Comparison of ENCODE assay signal across 9 cellular contexts in the genomic region with DNA sequence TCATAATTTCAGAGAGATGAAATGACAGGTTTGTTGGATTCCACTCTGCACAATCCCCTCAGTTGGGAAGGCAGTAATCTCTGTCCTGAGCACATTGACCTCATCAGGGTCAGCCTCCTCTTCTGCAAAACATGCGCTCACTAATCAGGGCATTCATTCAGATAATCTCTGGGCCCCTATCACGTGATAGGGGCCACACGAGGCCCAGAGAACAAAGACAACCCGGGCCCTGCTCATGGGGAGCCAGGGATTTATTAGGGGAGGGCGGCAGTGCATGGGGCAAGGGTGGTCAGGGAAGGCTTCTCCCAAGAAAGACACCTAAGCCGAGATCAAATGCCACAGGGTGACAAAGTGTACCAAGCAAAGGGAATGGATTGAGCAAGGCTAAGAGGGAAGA. TPM values are rescaled to one million over a fixed set of nuclear protein-coding genes. Genes with fewer than 3 reads are reported as not detected.
DNase-seq lines count a peak whose midpoint lies in the region; ATAC-seq and TF ChIP-seq lines count a peak whose summit lies in the region.
"Had no signal": no experiment of that assay in that cellular context is flagged by ENCODE, and none has a peak within 500 bp of the region (broad histone marks: within the 10 kb centered on the region; RNA-seq: fewer than 3 reads in every experiment).

No MANE protein-coding gene starts in this region.

- 70 to 79% methylated on average over 6 of the region's 6 CpGs for WGBS in heart right ventricle, 2 donors
- 47 to 52% methylated on average over 6 of the region's 6 CpGs for WGBS in body of pancreas, 2 donors
- WGBS in mesendoderm (ENCODE audit: extremely low coverage, insufficient coverage, low lambda C conversion rate): no CpG with 5 or more reads among the region's 6 CpGs

- H3K27ac ChIP-seq in heart right ventricle (peak overlapping the region in 9 of 10 donors; percentile 95 to 99 (median 97)), body of pancreas (peak overlapping the region in 3 of 4 donors; percentile 75 to 99 (median 99)), mesendoderm (ENCODE audit: low read depth, low read length) (no peak overlapping the region), uterus (peak overlapping the region; percentile 78 to 90)

- ATAC-seq in heart right ventricle (no peak), left cardiac atrium (no peak), body of pancreas (no peak), HG03571 (IDR thresholded peaks at IDR 0.05; ENCODE audit: unreplicated experiment) (no peak), GM19463 (IDR thresholded peaks at IDR 0.05; ENCODE audit: unreplicated experiment) (no peak)

- no peak overlapping the region for H4K5ac ChIP-seq in mesendoderm (ENCODE audit: low read length)

- H3K4me3 ChIP-seq in heart right ventricle (peak overlapping the region in 9 of 10 donors; percentile 81 to 99 (median 92)), body of pancreas (no peak overlapping the region), mesendoderm (ENCODE audit: low read length) (no peak overlapping the region), uterus (peak overlapping the region in 1 of 2 donors; percentile 61)

- no peak overlapping the region for H4K8ac ChIP-seq in mesendoderm (ENCODE audit: low read depth, low read length)

- H3K27me3 ChIP-seq in heart right ventricle: no peaks in the 10 kb centered on the region
- H3K27me3 ChIP-seq in body of pancreas: no peaks in the 10 kb centered on the region
- H3K27me3 ChIP-seq in mesendoderm (ENCODE audit: insufficient read depth, low read length, poor library complexity): no peaks in the 10 kb centered on the region
- no peaks in the 10 kb centered on the region for H3K27me3 ChIP-seq in uterus

- peak overlapping the region; percentile 96 for H3K9ac ChIP-seq in mesendoderm (ENCODE audit: low read length)

- H2BK15ac ChIP-seq in mesendoderm (replicated peaks; ENCODE audit: low read depth): no peak overlapping the region

- H3K4ac ChIP-seq in mesendoderm (ENCODE audit: low read depth, low read length): no peak overlapping the region

- H3K79me1 ChIP-seq in mesendoderm (ENCODE audit: low read length): peaks cover 8% of the 10 kb centered on the region

- no peak for TF ChIP-seq CTCF in heart right ventricle (IDR thresholded peaks at IDR 0.05)
- TF ChIP-seq CTCF in body of pancreas (IDR thresholded peaks at IDR 0.05): no peak
- TF ChIP-seq CTCF in uterus (IDR thresholded peaks at IDR 0.05): no peak

- no peak overlapping the region for H2BK5ac ChIP-seq in mesendoderm (ENCODE audit: low read length)

- no peak overlapping the region for H3K23ac ChIP-seq in mesendoderm (ENCODE audit: low read length)

- H2AK5ac ChIP-seq in mesendoderm (ENCODE audit: low read length): peak overlapping the region; percentile 39

- DNase-seq in heart right ventricle (no peak), left cardiac atrium (no peak), body of pancreas (no peak), mesendoderm (no peak), uterus (no peak), RKO (ENCODE audit: low spot score) (no peak)
- DNase-seq: stimulated activated CD4-positive, alpha-beta T cell treated with anti-CD3 and anti-CD28 coated beads, Interleukin-2, amount 100 ng/mL, for 48 hours had no signal

- H3K9me3 ChIP-seq in heart right ventricle (no peaks in the 10 kb centered on the region), body of pancreas (no peaks in the 10 kb centered on the region), uterus (no peaks in the 10 kb centered on the region)

- H3K18ac ChIP-seq in mesendoderm (ENCODE audit: low read length): no peak overlapping the region

- peaks cover 39% of the 10 kb centered on the region for H3K79me2 ChIP-seq in mesendoderm (ENCODE audit: control insufficient read depth, insufficient read depth, low read length)

- H3K56ac ChIP-seq in mesendoderm (ENCODE audit: low read length): peak overlapping the region; percentile 98

- no peak overlapping the region for H2BK120ac ChIP-seq in mesendoderm (ENCODE audit: low read depth, low read length)

- TF ChIP-seq POLR2A in body of pancreas (IDR thresholded peaks at IDR 0.05) (no peak), uterus (IDR thresholded peaks at IDR 0.05) (no peak)

- intact Hi-C loops in heart right ventricle (cut with DNase I) (loop anchor here in 6 of 10 donors (2.0 to 5.0 kb wide), 3 partner anchors 56 to 73 kb away; a partner anchor contains a TSS), left cardiac atrium (cut with DNase I) (loop anchor here (5.0 to 10.0 kb wide), 2 partner anchors 59 to 71 kb away; a partner anchor contains a TSS), body of pancreas (cut with DNase I) (no loop called here), uterus (cut with DNase I; ENCODE audit: low total_unique reads) (loop anchor here (5.0 kb wide), 1 partner anchor 56 kb away; a partner anchor contains a TSS)

- H3K4me1 ChIP-seq in heart right ventricle (peaks cover 11 to 75% (median 64%) of the 10 kb centered on the region in 9 donors), body of pancreas (peaks cover 47% of the 10 kb centered on the region), mesendoderm (ENCODE audit: control insufficient read depth, low read depth, low read length) (peaks cover 11% of the 10 kb centered on the region), uterus (peaks cover 0 to 13% of the 10 kb centered on the region in 2 donors)

- H3K4me2 ChIP-seq in mesendoderm (ENCODE audit: low read length): peak overlapping the region; percentile 0

- H3K36me3 ChIP-seq in heart right ventricle: peaks cover 0 to 45% (median 13%) of the 10 kb centered on the region in 9 donors
- no peaks in the 10 kb centered on the region for H3K36me3 ChIP-seq in body of pancreas (replicated peaks in 1 of 2; ENCODE audit: insufficient read depth in 1 of 2, low read depth in 2 of 2)
- peaks cover 2% of the 10 kb centered on the region for H3K36me3 ChIP-seq in mesendoderm (ENCODE audit: control insufficient read depth, insufficient read depth, low read length)
- H3K36me3 ChIP-seq in uterus: no peaks in the 10 kb centered on the region

RNA-seq across cellular contexts. Expression of a gene that starts 1.1 kb away (rescaled TPM):
- total RNA-seq in heart right ventricle (10 to 100 TPM; 13.9 to 22.6 (median 17.6) TPM), left cardiac atrium (10 to 100 TPM; 15.2 to 19.1 TPM), body of pancreas (10 to 100 TPM; 14.0 to 59.0 TPM), uterus (10 to 100 TPM in 3 of 4 donors, 1 to 10 TPM in 1; 2.1 to 26.0 (median 18.7) TPM)
- polyA plus RNA-seq in heart right ventricle: 10 to 100 TPM; 16.5 to 19.0 TPM
- 6.6 TPM for polyA plus RNA-seq in mesendoderm (2013, experiment 1 of 2)
- polyA plus RNA-seq in mesendoderm (2013, experiment 2 of 2): 6.5 TPM

RNA-seq across cellular contexts. Expression of a gene that starts 1.6 kb away (rescaled TPM):
- total RNA-seq in heart right ventricle (100 to 1,000 TPM; 226 to 335 (median 250) TPM), left cardiac atrium (100 to 1,000 TPM; 311 to 334 TPM), body of pancreas (100 to 1,000 TPM; 216 to 252 TPM), uterus (100 to 1,000 TPM; 282 to 493 (median 419) TPM)
- 100 to 1,000 TPM; 139 to 291 TPM for polyA plus RNA-seq in heart right ventricle
- polyA plus RNA-seq in mesendoderm (2013, experiment 1 of 2): 409 TPM
- polyA plus RNA-seq in mesendoderm (2013, experiment 2 of 2): 408 TPM

RNA-seq across cellular contexts. Expression of a gene that starts 8.9 kb away (rescaled TPM):
- total RNA-seq in heart right ventricle: 10 to 100 TPM; 21.3 to 40.9 (median 34.3) TPM
- 10 to 100 TPM in 1 of 2 donors, 1 to 10 TPM in 1; 3.2 to 22.6 TPM for polyA plus RNA-seq in heart right ventricle
- total RNA-seq in left cardiac atrium: 10 to 100 TPM; 13.9 to 14.9 TPM
- 10 to 100 TPM; 10.9 to 27.7 TPM for total RNA-seq in body of pancreas
- 20.4 TPM for polyA plus RNA-seq in mesendoderm (2013, experiment 1 of 2)
- 20.5 TPM for polyA plus RNA-seq in mesendoderm (2013, experiment 2 of 2)
- 10 to 100 TPM in 3 of 4 donors, 1 to 10 TPM in 1; 1.5 to 17.9 (median 14.0) TPM for total RNA-seq in uterus

RNA-seq across cellular contexts. Expression of a gene that starts 15.8 kb away (rescaled TPM):
- total RNA-seq in heart right ventricle: 10 to 100 TPM; 13.9 to 22.5 (median 18.3) TPM
- polyA plus RNA-seq in heart right ventricle: 1 to 10 TPM; 7.7 to 8.3 TPM
- total RNA-seq in left cardiac atrium: 10 to 100 TPM; 12.0 to 17.2 TPM
- total RNA-seq in body of pancreas: 1 to 10 TPM; 1.6 to 5.4 TPM
- 3.0 TPM for polyA plus RNA-seq in mesendoderm (2013, experiment 1 of 2)
- polyA plus RNA-seq in mesendoderm (2013, experiment 2 of 2): 3.6 TPM
- 10 to 100 TPM in 1 of 4 donors, 1 to 10 TPM in 3; 4.4 to 23.4 (median 6.8) TPM for total RNA-seq in uterus

RNA-seq across cellular contexts. Expression of a gene that starts 55.2 kb away (rescaled TPM):
- total RNA-seq in heart right ventricle (100 to 1,000 TPM in 5 of 10 donors, 10 to 100 TPM in 5; 85.2 to 223 (median 102) TPM), left cardiac atrium (100 to 1,000 TPM; 230 to 235 TPM), body of pancreas (100 to 1,000 TPM; 150 to 246 TPM), uterus (100 to 1,000 TPM in 2 of 4 donors, 10 to 100 TPM in 2; 40.2 to 450 (median 81.2) TPM)
- polyA plus RNA-seq in heart right ventricle: 100 to 1,000 TPM; 203 to 267 TPM
- polyA plus RNA-seq in mesendoderm (2013, experiment 1 of 2): 252 TPM
- polyA plus RNA-seq in mesendoderm (2013, experiment 2 of 2): 250 TPM

Comparison
In these comparisons a context has a peak if more than half of its experiments do, and no peak if none do; other contexts are left out.
1. H3K4me3 ChIP-seq: peak in heart right ventricle (9 of 10); none in body of pancreas (0 of 2) and mesendoderm (single experiment).